1 cellular context compared by ENCODE assay signal in the genomic region with DNA sequence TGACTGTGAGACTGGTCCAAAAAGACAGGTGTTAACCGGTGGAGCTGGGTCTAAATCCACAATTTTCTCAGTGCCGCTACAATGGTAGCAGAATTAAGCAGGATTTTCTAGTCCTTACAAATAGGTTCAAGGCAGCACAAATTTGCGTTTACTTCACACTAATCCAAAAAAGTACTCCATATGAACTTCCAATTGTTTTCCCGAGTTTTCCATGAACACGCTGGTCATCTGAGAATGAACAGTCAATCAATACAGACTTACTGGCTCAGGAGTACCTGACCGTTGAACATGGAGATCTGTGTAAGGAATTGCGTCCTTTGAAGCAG.
TF ChIP-seq lines count a peak whose summit lies in the region.

No MANE protein-coding gene starts in this region.

TF ChIP-seq in K562, 482 proteins besides CTCF, POLR2A, EP300 and RAD21 (continued from another document):
- TF ChIP-seq E2F3 (CRISPR knock-in tag; IDR thresholded peaks at IDR 0.05) (no peak), PHF21A (IDR thresholded peaks at IDR 0.05; ENCODE audit: borderline replicate concordance, low read depth) (no peak), ZNF316 (IDR thresholded peaks at IDR 0.05) (peak; percentile 40; the same call in 1 of the 2 replicates), C11orf30 (IDR thresholded peaks at IDR 0.05; ENCODE audit: low read depth) (peak; percentile 49), SMARCA4 (IDR thresholded peaks at IDR 0.05) (no peak)
